In genomic region chr16:10649098-10649497, GRCh38 we compare ENCODE assay signal across 6 cellular contexts. TPM values are rescaled to one million over a fixed set of nuclear protein-coding genes. Genes with fewer than 3 reads are reported as not detected.
"Had no signal": no experiment of that assay in that cellular context is flagged by ENCODE, and none has a peak within 500 bp of the region (broad histone marks: within the 10 kb centered on the region; RNA-seq: fewer than 3 reads in every experiment).

No MANE protein-coding gene starts in this region.

RNA-seq across cellular contexts. Expression of gene TEKT5, which starts 45.6 kb away (rescaled TPM):
- total RNA-seq: psoas muscle, right cardiac atrium, sciatic nerve, smooth muscle cell, upper lobe of right lung had no signal
- polyA plus RNA-seq: neural cell, psoas muscle, smooth muscle cell had no signal
